In the genomic region with DNA sequence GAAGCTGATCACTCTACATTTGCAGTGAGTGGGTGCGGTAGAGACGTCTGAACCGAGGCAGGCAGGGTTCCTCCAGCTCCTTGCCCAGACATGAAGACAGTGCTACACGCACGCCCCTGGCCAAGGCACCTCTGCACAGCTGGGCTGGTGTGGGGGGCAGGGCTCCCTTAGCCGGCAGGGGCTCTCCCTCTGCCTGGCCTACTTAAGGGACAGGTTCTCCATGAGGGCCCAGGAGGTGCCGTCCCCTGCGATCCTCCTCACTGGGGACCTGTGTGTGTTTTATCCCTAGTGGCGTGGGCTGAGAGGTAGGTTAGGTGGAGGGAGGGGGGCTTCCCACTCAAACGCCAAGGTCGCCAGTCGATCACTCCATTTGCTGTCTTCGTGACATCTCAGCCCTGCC, we compare ENCODE assay signal across 15 cellular contexts. TPM values are rescaled to one million over a fixed set of nuclear protein-coding genes. Genes with fewer than 3 reads are reported as not detected.
DNase-seq lines count a peak whose midpoint lies in the region; ATAC-seq and TF ChIP-seq lines count a peak whose summit lies in the region.
"Had no signal": no experiment of that assay in that cellular context is flagged by ENCODE, and none has a peak within 500 bp of the region (broad histone marks: within the 10 kb centered on the region; RNA-seq: fewer than 3 reads in every experiment).

No MANE protein-coding gene starts in this region.

- 80% methylated on average over 4 of the region's 13 CpGs for WGBS in mammary epithelial cell (ENCODE audit: low coverage, missing lambda C conversion rate)

- H3K9me3 Mint-ChIP-seq in stimulated activated effector memory CD8-positive, alpha-beta T cell treated with anti-CD3 and anti-CD28 coated beads, Interleukin-12 subunit alpha, Interleukin-12 subunit beta, amount 100 ng/mL, for 72 hours, result no peaks in the 10 kb centered on the region
- H3K9me3 Mint-ChIP-seq in activated CD4-positive, alpha-beta memory T cell treated with anti-CD3 and anti-CD28 coated beads for 36 hours, result no peaks in the 10 kb centered on the region
- H3K9me3 Mint-ChIP-seq: activated naive CD8-positive, alpha-beta T cell treated with anti-CD3 and anti-CD28 coated beads, Interleukin-2, amount 50 U/mL, for 24 hours had no signal

- TF ChIP-seq CTCF in mammary epithelial cell (conservative IDR thresholded peaks at IDR 0.05 in 1 of 2, IDR thresholded peaks at IDR 0.05 in 1 of 2; ENCODE audit: extremely low read depth in 1 of 2, insufficient read depth in 1 of 2, low read depth in 1 of 2, low read length in 2 of 2) (no peak), left lung (IDR thresholded peaks at IDR 0.05) (no peak)

- H3K9ac ChIP-seq in BLaER1 treated with 17β-estradiol and CSF1 and Interleukin-3, amounts not matched to agents 10 nM and 100 nM, result peak overlapping the region in 2 of 11 experiments; percentile 7 to 31; a peak in 2 of 22 replicates
- H3K9ac ChIP-seq in mammary epithelial cell (ENCODE audit: insufficient read depth, low read length), result no peak overlapping the region

- H2AFZ ChIP-seq in mammary epithelial cell (ENCODE audit: low read depth, low read length), result peak overlapping the region; percentile 28

- H3K27me3 Mint-ChIP-seq in activated CD4-positive, alpha-beta memory T cell treated with anti-CD3 and anti-CD28 coated beads for 36 hours, result no peaks in the 10 kb centered on the region
- H3K27me3 Mint-ChIP-seq: activated naive CD8-positive, alpha-beta T cell treated with anti-CD3 and anti-CD28 coated beads, Interleukin-2, amount 50 U/mL, for 24 hours had no signal

- H4K20me1 ChIP-seq in BLaER1 treated with 17β-estradiol and CSF1 and Interleukin-3, amounts not matched to agents 10 nM and 100 nM, result 0 out of 22 replicates have a peak, but pooled peaks cover 0 to 3% (median 0%) of the 10 kb centered on the region in 11 experiments
- H4K20me1 ChIP-seq in mammary epithelial cell (ENCODE audit: insufficient read depth, low read length), result no peaks in the 10 kb centered on the region

- peak overlapping the region in 3 of 11 experiments; percentile 26 to 56 (median 46); a peak in 5 of 22 replicates for H3K27ac ChIP-seq in BLaER1 treated with 17β-estradiol and CSF1 and Interleukin-3, amounts not matched to agents 10 nM and 100 nM
- H3K27ac ChIP-seq in mammary epithelial cell (ENCODE audit: insufficient read depth, low read depth, low read length) (no peak overlapping the region), left lung (peak overlapping the region; percentile 89 to 92)

- H3K4me2 ChIP-seq in BLaER1 treated with 17β-estradiol and CSF1 and Interleukin-3, amounts not matched to agents 10 nM and 100 nM, result peak overlapping the region; percentile 51 to 94 (median 64)
- H3K4me2 ChIP-seq in mammary epithelial cell (ENCODE audit: insufficient read depth, low read depth, low read length), result no peak overlapping the region

- no peaks in the 10 kb centered on the region for H3K27me3 ChIP-seq in BLaER1 treated with 17β-estradiol and CSF1 and Interleukin-3, amounts not matched to agents 10 nM and 100 nM
- H3K27me3 ChIP-seq in mammary epithelial cell (ENCODE audit: insufficient read depth, low read length), result no peaks in the 10 kb centered on the region
- no peaks in the 10 kb centered on the region for H3K27me3 ChIP-seq in left lung
- no peaks in the 10 kb centered on the region for H3K27me3 ChIP-seq in HAP-1 (ENCODE audit: low read depth)
- H3K27me3 ChIP-seq: neutrophil had no signal

- in situ Hi-C loops in mammary epithelial cell (cut with MboI; ENCODE audit: low sequenced_read_pairs in 2 of 2) (loop anchor here in 1 of 2 donors (10.0 kb wide), 1 partner anchor 143 kb away; a partner anchor contains a TSS), HAP-1 (cut with MboI; ENCODE audit: low sequenced_read_pairs) (no loop called here)

- intact Hi-C loops in mammary epithelial cell (cut with micrococcal nuclease) (no loop called here), left lung (cut with DNase I) (no loop called here)
- intact Hi-C loops in activated CD4-positive, alpha-beta memory T cell treated with anti-CD3 and anti-CD28 coated beads for 36 hours (cut with micrococcal nuclease), result no loop called here

- H3K27ac Mint-ChIP-seq in stimulated activated effector memory CD8-positive, alpha-beta T cell treated with anti-CD3 and anti-CD28 coated beads, Interleukin-12 subunit alpha, Interleukin-12 subunit beta, amount 100 ng/mL, for 72 hours, result no peak overlapping the region
- no peak overlapping the region for H3K27ac Mint-ChIP-seq in activated CD4-positive, alpha-beta memory T cell treated with anti-CD3 and anti-CD28 coated beads for 36 hours
- H3K27ac Mint-ChIP-seq: activated naive CD8-positive, alpha-beta T cell treated with anti-CD3 and anti-CD28 coated beads, Interleukin-2, amount 50 U/mL, for 24 hours had no signal

- no peaks in the 10 kb centered on the region for H3K79me2 ChIP-seq in mammary epithelial cell (ENCODE audit: insufficient read depth, low read length)

- ATAC-seq in left lung (no peak), GM21526 (IDR thresholded peaks at IDR 0.05; ENCODE audit: low FRiP score, unreplicated experiment) (no peak)
- ATAC-seq in stimulated activated effector memory CD8-positive, alpha-beta T cell treated with anti-CD3 and anti-CD28 coated beads, Interleukin-12 subunit alpha, Interleukin-12 subunit beta, amount 100 ng/mL, for 72 hours, result peak; percentile 21
- ATAC-seq: activated naive CD8-positive, alpha-beta T cell treated with anti-CD3 and anti-CD28 coated beads, Interleukin-2, amount 50 U/mL, for 24 hours had no signal

- H3K36me3 ChIP-seq in BLaER1 treated with 17β-estradiol and CSF1 and Interleukin-3, amounts not matched to agents 10 nM and 100 nM, result peaks cover 17 to 22% (median 21%) of the 10 kb centered on the region in 11 experiments
- H3K36me3 ChIP-seq in mammary epithelial cell (ENCODE audit: insufficient read depth, low read length), result peaks cover 9% of the 10 kb centered on the region
- H3K36me3 ChIP-seq in left lung, result peaks cover 0 to 22% of the 10 kb centered on the region in 2 donors
- peaks cover 10% of the 10 kb centered on the region for H3K36me3 ChIP-seq in HAP-1 (replicated peaks)

- no peaks in the 10 kb centered on the region for H3K9me3 ChIP-seq in BLaER1 treated with 17β-estradiol and CSF1 and Interleukin-3, amounts not matched to agents 10 nM and 100 nM (replicated peaks in 1 of 11)
- H3K9me3 ChIP-seq in mammary epithelial cell (replicated peaks; ENCODE audit: insufficient read depth, low read length) (no peaks in the 10 kb centered on the region), left lung (no peaks in the 10 kb centered on the region), HAP-1 (no peaks in the 10 kb centered on the region)
- H3K9me3 ChIP-seq: neutrophil had no signal

- peaks cover 16% of the 10 kb centered on the region for H3K36me3 Mint-ChIP-seq in stimulated activated effector memory CD8-positive, alpha-beta T cell treated with anti-CD3 and anti-CD28 coated beads, Interleukin-12 subunit alpha, Interleukin-12 subunit beta, amount 100 ng/mL, for 72 hours
- peaks cover 3% of the 10 kb centered on the region for H3K36me3 Mint-ChIP-seq in activated CD4-positive, alpha-beta memory T cell treated with anti-CD3 and anti-CD28 coated beads for 36 hours

- CTCF ChIA-PET in mammary epithelial cell (lab: Charles Lee; ENCODE audit: low non-redundant PET), result no interaction called here
- CTCF ChIA-PET in activated CD4-positive, alpha-beta memory T cell treated with anti-CD3 and anti-CD28 coated beads for 36 hours (lab: Charles Lee), result no interaction called here

- H3K4me1 ChIP-seq in BLaER1 treated with 17β-estradiol and CSF1 and Interleukin-3, amounts not matched to agents 10 nM and 100 nM, result peaks cover 34 to 61% (median 42%) of the 10 kb centered on the region in 10 experiments
- peaks cover 29% of the 10 kb centered on the region for H3K4me1 ChIP-seq in mammary epithelial cell (ENCODE audit: insufficient read depth, low read length)
- H3K4me1 ChIP-seq in left lung, result peaks cover 22 to 55% of the 10 kb centered on the region in 2 donors
- no peaks in the 10 kb centered on the region for H3K4me1 ChIP-seq in HAP-1

- no TSS peak for BruUV-seq in mammary epithelial cell (replicated peaks; lab: Mats Ljungman, UMichigan)

- DNase-seq in mammary epithelial cell (no peak), left lung (no peak), HAP-1 (ENCODE audit: low spot score in 2 of 2) (no peak), nucleus accumbens (lab: John Stamatoyannopoulos, UW) (no peak)
- DNase-seq in stimulated activated effector memory CD8-positive, alpha-beta T cell treated with anti-CD3 and anti-CD28 coated beads, Interleukin-12 subunit alpha, Interleukin-12 subunit beta, amount 100 ng/mL, for 72 hours (ENCODE audit: low spot score in 2 of 2), result no peak
- DNase-seq in activated CD4-positive, alpha-beta memory T cell treated with anti-CD3 and anti-CD28 coated beads for 36 hours, result no peak
- DNase-seq: activated CD4-positive, alpha-beta T cell treated with anti-CD3 and anti-CD28 coated beads, Interleukin-2, amount 50 U/mL, for 48 hours; activated naive CD8-positive, alpha-beta T cell treated with anti-CD3 and anti-CD28 coated beads, Interleukin-2, amount 50 U/mL, for 24 hours; Calu3; NCI-H2029 treated with DMSO at 0.1 percent for 48 hours; NCI-H69; stimulated activated naive CD4-positive, alpha-beta T cell treated with Interleukin-2 at 50 U/mL for 16 hours had no signal

- dilution Hi-C loops in mammary epithelial cell (cut with HindIII; ENCODE audit: low sequenced_read_pairs), result no loop called here

- H3K4me1 Mint-ChIP-seq in stimulated activated effector memory CD8-positive, alpha-beta T cell treated with anti-CD3 and anti-CD28 coated beads, Interleukin-12 subunit alpha, Interleukin-12 subunit beta, amount 100 ng/mL, for 72 hours, result peaks cover 9% of the 10 kb centered on the region
- peaks cover 7% of the 10 kb centered on the region for H3K4me1 Mint-ChIP-seq in activated CD4-positive, alpha-beta memory T cell treated with anti-CD3 and anti-CD28 coated beads for 36 hours (ENCODE audit: low read depth)

- no peak overlapping the region for H3K4me3 Mint-ChIP-seq in stimulated activated effector memory CD8-positive, alpha-beta T cell treated with anti-CD3 and anti-CD28 coated beads, Interleukin-12 subunit alpha, Interleukin-12 subunit beta, amount 100 ng/mL, for 72 hours
- no peak overlapping the region for H3K4me3 Mint-ChIP-seq in activated CD4-positive, alpha-beta memory T cell treated with anti-CD3 and anti-CD28 coated beads for 36 hours
- H3K4me3 Mint-ChIP-seq: activated naive CD8-positive, alpha-beta T cell treated with anti-CD3 and anti-CD28 coated beads, Interleukin-2, amount 50 U/mL, for 24 hours had no signal

- H3K4me3 ChIP-seq in BLaER1 treated with 17β-estradiol and CSF1 and Interleukin-3, amounts not matched to agents 10 nM and 100 nM, result no peak overlapping the region
- no peak overlapping the region for H3K4me3 ChIP-seq in mammary epithelial cell (replicated peaks in 1 of 3; ENCODE audit: insufficient read depth in 1 of 3, low read depth in 2 of 3, low read length in 3 of 3)
- H3K4me3 ChIP-seq in left lung, result peak overlapping the region in 1 of 2 donors; percentile 4
- no peak overlapping the region for H3K4me3 ChIP-seq in HAP-1

- POLR2A ChIA-PET in activated CD4-positive, alpha-beta memory T cell treated with anti-CD3 and anti-CD28 coated beads for 36 hours (lab: Charles Lee), result no interaction called here

RNA-seq across cellular contexts. Expression of a gene that starts 35.3 kb away (rescaled TPM):
- total RNA-seq in mammary epithelial cell (1 to 10 TPM; 1.8 to 2.2 TPM), left lung (10 to 100 TPM; 14.7 to 46.2 TPM)
- polyA plus RNA-seq in mammary epithelial cell, result 2.6 TPM
- 1.3 TPM for polyA minus RNA-seq in mammary epithelial cell
- 10 to 100 TPM; 20.1 to 20.2 TPM for total RNA-seq in activated CD4-positive, alpha-beta memory T cell treated with anti-CD3 and anti-CD28 coated beads for 36 hours

RNA-seq across cellular contexts. Expression of a gene that starts 52.0 kb away (rescaled TPM):
- total RNA-seq in mammary epithelial cell, result 10 to 100 TPM; 62.7 to 77.3 TPM
- 49.3 TPM for polyA plus RNA-seq in mammary epithelial cell
- 161 TPM for polyA minus RNA-seq in mammary epithelial cell
- total RNA-seq in left lung, result 10 to 100 TPM; 74.7 to 77.4 TPM
- total RNA-seq in activated CD4-positive, alpha-beta memory T cell treated with anti-CD3 and anti-CD28 coated beads for 36 hours, result 10 to 100 TPM; 57.8 to 63.4 TPM

RNA-seq across cellular contexts. Expression of a gene that starts 52.3 kb away (rescaled TPM):
- total RNA-seq in mammary epithelial cell, result 1 to 10 TPM; 8.2 to 8.4 TPM
- 6.8 TPM for polyA plus RNA-seq in mammary epithelial cell
- polyA minus RNA-seq in mammary epithelial cell, result 2.8 TPM
- total RNA-seq in left lung, result 1 to 10 TPM; 4.4 to 4.5 TPM
- total RNA-seq in activated CD4-positive, alpha-beta memory T cell treated with anti-CD3 and anti-CD28 coated beads for 36 hours, result 1 to 10 TPM; 5.9 to 6.4 TPM

Comparison
In these comparisons a context has a peak if more than half of its experiments do, and no peak if none do; other contexts are left out.
1. RNA of a gene that starts 35.3 kb away (total RNA-seq): 14.7 to 46.2 TPM in left lung and 20.1 to 20.2 TPM in activated CD4-positive, alpha-beta memory T cell treated with anti-CD3 and anti-CD28 coated beads for 36 hours; 1.8 to 2.2 TPM in mammary epithelial cell; every median in the first group is over 4 times any median in the second.